ENCODE assay signal across 10 cellular contexts in the genomic region with DNA sequence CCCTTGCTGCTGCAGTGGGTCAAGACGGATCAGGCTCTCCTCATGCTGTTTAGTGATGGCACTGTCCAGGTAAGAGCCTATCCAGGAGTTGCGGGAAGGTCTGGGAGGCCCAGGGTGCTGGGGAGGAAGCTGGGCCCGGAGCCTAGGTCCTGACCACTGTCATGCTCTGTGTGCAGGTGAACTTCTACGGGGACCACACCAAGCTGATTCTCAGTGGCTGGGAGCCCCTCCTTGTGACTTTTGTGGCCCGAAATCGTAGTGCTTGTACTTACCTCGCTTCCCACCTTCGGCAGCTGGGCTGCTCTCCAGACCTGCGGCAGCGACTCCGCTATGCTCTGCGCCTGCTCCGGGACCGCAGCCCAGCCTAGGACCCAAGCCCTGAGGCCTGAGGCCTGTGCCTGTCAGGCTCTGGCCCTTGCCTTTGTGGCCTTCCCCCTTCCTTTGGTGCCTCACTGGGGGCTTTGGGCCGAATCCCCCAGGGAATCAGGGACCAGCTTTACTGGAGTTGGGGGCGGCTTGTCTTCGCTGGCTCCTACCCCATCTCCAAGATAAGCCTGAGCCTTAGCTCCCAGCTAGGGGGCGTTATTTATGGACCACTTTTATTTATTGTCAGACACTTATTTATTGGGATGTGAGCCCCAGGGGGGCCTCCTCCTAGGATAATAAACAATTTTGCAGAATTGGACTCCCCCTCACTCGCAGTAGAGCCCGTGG. TPM values are rescaled to one million over a fixed set of nuclear protein-coding genes. Genes with fewer than 3 reads are reported as not detected.
DNase-seq lines count a peak whose midpoint lies in the region; ATAC-seq lines count a peak whose summit lies in the region.
"Had no signal": no experiment of that assay in that cellular context is flagged by ENCODE, and none has a peak within 500 bp of the region (broad histone marks: within the 10 kb centered on the region; RNA-seq: fewer than 3 reads in every experiment).

No MANE protein-coding gene starts in this region.

- no peak overlapping the region for H3K4me3 ChIP-seq in CD4-positive, CD25-positive, alpha-beta regulatory T cell (ENCODE audit: low read depth, low read length)
- H3K4me3 ChIP-seq in mesodermal cell (ENCODE audit: extremely low read depth, insufficient read depth, low read length, poor library complexity, severe bottlenecking), result no peak overlapping the region
- H3K4me3 ChIP-seq: dorsolateral prefrontal cortex had no signal

- H3K4me1 ChIP-seq in CD4-positive, CD25-positive, alpha-beta regulatory T cell (ENCODE audit: control insufficient read depth, insufficient read depth, low read length, poor library complexity, severe bottlenecking), result peaks cover 76% of the 10 kb centered on the region
- H3K4me1 ChIP-seq in mesodermal cell (ENCODE audit: control insufficient read depth, insufficient read depth, low read length, poor library complexity, severe bottlenecking), result peaks cover 72% of the 10 kb centered on the region

- peak overlapping the region; percentile 74 to 92 (median 80) for H3K27ac Mint-ChIP-seq in CD4-positive, CD25-positive, alpha-beta regulatory T cell
- H3K27ac Mint-ChIP-seq in activated naive CD8-positive, alpha-beta T cell, result peak overlapping the region; percentile 90

- no peaks in the 10 kb centered on the region for H3K27me3 ChIP-seq in CD4-positive, CD25-positive, alpha-beta regulatory T cell (ENCODE audit: control insufficient read depth, insufficient read depth, low read length)
- H3K27me3 ChIP-seq: dorsolateral prefrontal cortex had no signal

- H3K27ac ChIP-seq in CD4-positive, CD25-positive, alpha-beta regulatory T cell (ENCODE audit: insufficient read depth, low read length, poor library complexity, severe bottlenecking), result no peak overlapping the region
- peak overlapping the region; percentile 100 for H3K27ac ChIP-seq in mesodermal cell (ENCODE audit: low read depth, low read length, severe bottlenecking)

- H3K4me3 Mint-ChIP-seq in CD4-positive, CD25-positive, alpha-beta regulatory T cell, result peak overlapping the region in 2 of 4 donors; percentile 33 to 83
- peak overlapping the region; percentile 97 for H3K4me3 Mint-ChIP-seq in activated naive CD8-positive, alpha-beta T cell

- H3K9me3 Mint-ChIP-seq in CD4-positive, CD25-positive, alpha-beta regulatory T cell, result peaks cover 0 to 1% (median 0%) of the 10 kb centered on the region in 7 donors
- H3K9me3 Mint-ChIP-seq in activated naive CD8-positive, alpha-beta T cell (ENCODE audit: low read depth), result no peaks in the 10 kb centered on the region

- peak in 1 of 3 donors; percentile 29 for DNase-seq in CD4-positive, CD25-positive, alpha-beta regulatory T cell
- no peak for DNase-seq in anterior cingulate cortex (lab: John Stamatoyannopoulos, UW)
- DNase-seq in NK-92 treated with Interleukin-12 subunit alpha and Interleukin-12 subunit beta, amount 100 ng/mL, for 24 hours (lab: John Stamatoyannopoulos, UW), result no peak

- H3K27me3 Mint-ChIP-seq in CD4-positive, CD25-positive, alpha-beta regulatory T cell, result peaks cover 7% of the 10 kb centered on the region
- no peaks in the 10 kb centered on the region for H3K27me3 Mint-ChIP-seq in activated naive CD8-positive, alpha-beta T cell

- H3K36me3 Mint-ChIP-seq in CD4-positive, CD25-positive, alpha-beta regulatory T cell, result peaks cover 41% of the 10 kb centered on the region
- H3K36me3 Mint-ChIP-seq in activated naive CD8-positive, alpha-beta T cell, result peaks cover 17% of the 10 kb centered on the region

- H3K9me3 ChIP-seq in CD4-positive, CD25-positive, alpha-beta regulatory T cell (ENCODE audit: control insufficient read depth in 2 of 2, low read length in 2 of 2), result no peaks in the 10 kb centered on the region
- no peaks in the 10 kb centered on the region for H3K9me3 ChIP-seq in mesodermal cell (ENCODE audit: control insufficient read depth, low read length)

- H3K36me3 ChIP-seq in CD4-positive, CD25-positive, alpha-beta regulatory T cell (ENCODE audit: control insufficient read depth, insufficient read depth, low read length), result peaks cover 50% of the 10 kb centered on the region
- peaks cover 60% of the 10 kb centered on the region for H3K36me3 ChIP-seq in mesodermal cell (ENCODE audit: control insufficient read depth, insufficient read depth, low read length)

- 96 to 97% methylated on average over 17 to 19 of the region's 20 CpGs for whole genome bisulfite sequencing in mesodermal cell (ENCODE audit: insufficient coverage in 2 of 2), 2 experiments

- H3K4me1 Mint-ChIP-seq in CD4-positive, CD25-positive, alpha-beta regulatory T cell, result peaks cover 9 to 80% (median 36%) of the 10 kb centered on the region in 4 donors
- peaks cover 72% of the 10 kb centered on the region for H3K4me1 Mint-ChIP-seq in activated naive CD8-positive, alpha-beta T cell (ENCODE audit: low read depth)

- ATAC-seq in CD4-positive, CD25-positive, alpha-beta regulatory T cell (ENCODE audit: low read depth in 2 of 2), result no peak
- no peak for ATAC-seq in HG03135 (IDR thresholded peaks at IDR 0.05; ENCODE audit: unreplicated experiment)

RNA-seq across cellular contexts. Expression of a gene that starts 1.7 kb away (rescaled TPM):
- total RNA-seq in CD4-positive, CD25-positive, alpha-beta regulatory T cell, result 3.6 TPM
- polyA plus RNA-seq in CD4-positive, CD25-positive, alpha-beta regulatory T cell, result 1 to 10 TPM in 2 of 4 donors, under 1 TPM in 1, not detected in 1; 0.71 to 2.6 (median 2.1) TPM
- polyA plus RNA-seq in mesodermal cell (2013, experiment 1 of 2), result not detected
- not detected for polyA plus RNA-seq in mesodermal cell (2013, experiment 2 of 2)
- total RNA-seq: urinary bladder had no signal
- polyA plus RNA-seq: neural cell had no signal

RNA-seq across cellular contexts. Expression of a gene that starts 2.9 kb away (rescaled TPM):
- total RNA-seq in CD4-positive, CD25-positive, alpha-beta regulatory T cell, result 45.4 TPM
- under 1 TPM in 2 of 4 donors, not detected in 2; 0.31 to 0.87 TPM for polyA plus RNA-seq in CD4-positive, CD25-positive, alpha-beta regulatory T cell
- polyA plus RNA-seq in mesodermal cell (2013, experiment 1 of 2), result 7.2 TPM
- 5.3 TPM for polyA plus RNA-seq in mesodermal cell (2013, experiment 2 of 2)
- polyA plus RNA-seq: neural cell had no signal

RNA-seq across cellular contexts. Expression of a gene that starts 5.3 kb away (rescaled TPM):
- total RNA-seq in CD4-positive, CD25-positive, alpha-beta regulatory T cell, result 539 TPM
- polyA plus RNA-seq in CD4-positive, CD25-positive, alpha-beta regulatory T cell, result 10 to 100 TPM; 28.2 to 48.9 (median 43.8) TPM
- 24.7 TPM for polyA plus RNA-seq in mesodermal cell (2013, experiment 1 of 2)
- 19.3 TPM for polyA plus RNA-seq in mesodermal cell (2013, experiment 2 of 2)

RNA-seq across cellular contexts. Expression of a gene that starts 17.5 kb away (rescaled TPM):
- 0.57 TPM for total RNA-seq in CD4-positive, CD25-positive, alpha-beta regulatory T cell
- under 1 TPM in 3 of 4 donors, not detected in 1; 0.20 to 0.88 (median 0.78) TPM for polyA plus RNA-seq in CD4-positive, CD25-positive, alpha-beta regulatory T cell
- polyA plus RNA-seq in mesodermal cell (2013, experiment 1 of 2), result 0.26 TPM
- 0.40 TPM for polyA plus RNA-seq in mesodermal cell (2013, experiment 2 of 2)
- total RNA-seq: H4, urinary bladder had no signal
- polyA plus RNA-seq: neural cell had no signal

RNA-seq across cellular contexts. Expression of a gene that starts 30.1 kb away (rescaled TPM):
- total RNA-seq in CD4-positive, CD25-positive, alpha-beta regulatory T cell, result 1,739 TPM
- 1,000 to 10,000 TPM in 2 of 4 donors, 100 to 1,000 TPM in 2; 805 to 1,312 (median 1,070) TPM for polyA plus RNA-seq in CD4-positive, CD25-positive, alpha-beta regulatory T cell
- 2,510 TPM for polyA plus RNA-seq in mesodermal cell (2013, experiment 1 of 2)
- polyA plus RNA-seq in mesodermal cell (2013, experiment 2 of 2), result 2,640 TPM
